Comparison of ENCODE assay signal across 26 cellular contexts in the genomic region with DNA sequence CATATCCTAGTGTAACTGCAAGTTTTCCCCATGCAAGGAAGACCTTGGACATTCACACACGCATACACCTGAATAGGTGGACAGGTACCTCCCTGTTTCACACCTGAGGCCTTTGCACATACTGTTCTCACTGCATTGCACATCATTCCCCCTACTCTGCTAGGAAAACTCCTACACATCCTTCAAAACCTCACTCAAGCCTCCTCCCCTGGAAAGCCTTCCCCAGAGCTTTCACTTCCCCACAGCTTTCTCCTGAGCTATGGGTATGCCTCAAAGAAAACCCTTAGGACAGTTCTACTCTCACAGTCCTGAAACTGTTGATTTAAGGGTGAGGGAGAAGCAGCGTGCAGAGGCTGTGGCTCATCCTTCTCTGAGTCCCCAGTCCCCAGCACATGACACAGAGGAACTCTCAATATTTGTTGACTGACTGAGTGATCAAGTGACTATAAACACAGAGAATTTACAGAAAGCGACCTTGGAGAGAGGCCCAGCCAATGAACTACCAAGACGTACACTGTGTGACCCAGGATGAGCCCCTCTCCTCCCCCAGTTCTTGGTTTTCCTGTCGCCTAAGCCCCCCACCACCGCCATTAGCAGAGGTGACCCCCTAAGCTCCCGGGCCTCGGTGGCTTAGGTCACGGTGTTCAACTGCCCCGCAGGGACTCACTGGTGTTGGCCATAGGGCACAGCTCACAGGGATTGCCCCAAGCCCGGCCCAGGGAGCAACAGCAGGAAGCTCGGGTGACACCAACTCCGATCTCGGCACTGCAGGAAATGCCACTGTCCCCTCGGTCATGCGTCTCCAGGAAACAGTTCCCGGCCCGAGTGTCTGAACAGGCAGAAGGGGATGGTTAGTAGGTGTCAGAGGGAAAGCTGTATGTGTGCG. TPM values are rescaled to one million over a fixed set of nuclear protein-coding genes. Genes with fewer than 3 reads are reported as not detected.
"Had no signal": no experiment of that assay in that cellular context is flagged by ENCODE, and none has a peak within 500 bp of the region (broad histone marks: within the 10 kb centered on the region; RNA-seq: fewer than 3 reads in every experiment).

No MANE protein-coding gene starts in this region.

- H3K9me3 ChIP-seq: body of pancreas, left lung, thoracic aorta, upper lobe of left lung had no signal

- H3K4me3 ChIP-seq: body of pancreas, left lung, sigmoid colon, smooth muscle cell, thoracic aorta, upper lobe of left lung had no signal

- H3K27me3 ChIP-seq: body of pancreas, foreskin keratinocyte, sigmoid colon, upper lobe of left lung had no signal

- H3K4me2 ChIP-seq: smooth muscle cell had no signal

- DNase-seq: activated CD4-positive, alpha-beta T cell treated with anti-CD3 and anti-CD28 coated beads, Interleukin-2, amount 10 ng/mL, durations not matched to agents 7 days and 5 days; activated CD4-positive, CD25-positive, alpha-beta regulatory T cell treated with anti-CD3 and anti-CD28 coated beads, Interleukin-2, amount 50 U/mL, for 72 hours; activated CD8-positive, alpha-beta memory T cell treated with anti-CD3 and anti-CD28 coated beads, Interleukin-2, amount 10 ng/mL, durations not matched to agents 7 days and 5 days; activated CD8-positive, alpha-beta T cell treated with anti-CD3 and anti-CD28 coated beads for 36 hours; activated gamma-delta T cell; activated naive CD4-positive, alpha-beta T cell treated with anti-CD3 and anti-CD28 coated beads, Interleukin-2, amount 50 U/mL, for 16 hours; activated T-cell treated with anti-CD3 and anti-CD28 coated beads for 4 hours; anterior cingulate cortex; body of pancreas; effector memory CD4-positive, alpha-beta T cell; foreskin keratinocyte; immature natural killer cell; kidney glomerular epithelial cell; occipital lobe; sigmoid colon; stimulated activated CD4-positive, alpha-beta T cell treated with anti-CD3 and anti-CD28 coated beads, Interleukin-2, amount 100 ng/mL, for 48 hours; stimulated activated naive CD4-positive, alpha-beta T cell; T-cell; upper lobe of left lung; WERI-Rb-1 had no signal

- H3K36me3 ChIP-seq: left lung, sigmoid colon, thoracic aorta, upper lobe of left lung had no signal

- ATAC-seq: activated CD8-positive, alpha-beta memory T cell treated with anti-CD3 and anti-CD28 coated beads, Interleukin-2, amount 10 ng/mL, durations not matched to agents 7 days and 5 days; activated CD8-positive, alpha-beta T cell treated with anti-CD3 and anti-CD28 coated beads for 36 hours; body of pancreas; foreskin keratinocyte; left lung; T-cell had no signal

- H3K4me1 ChIP-seq: body of pancreas, foreskin keratinocyte, left lung, sigmoid colon had no signal

- H3K27ac ChIP-seq: body of pancreas, foreskin keratinocyte, left lung, sigmoid colon, thoracic aorta, upper lobe of left lung, WERI-Rb-1 had no signal

RNA-seq across cellular contexts. Expression of gene FBN3, which starts 40.6 kb away (rescaled TPM):
- total RNA-seq: activated CD4-positive, alpha-beta T cell treated with anti-CD3 and anti-CD28 coated beads, Interleukin-2, amount 10 ng/mL, durations not matched to agents 7 days and 5 days; activated T-helper 1 cell treated with anti-CD3 and anti-CD28 coated beads, Interleukin-12 subunit alpha, Interleukin-12 subunit beta, Interleukin-2, Interleukin-4 antibody, amounts not matched to agents 30 ng/mL and 10 ng/mL and 1 ng/mL, durations not matched to agents 14 hours and 24 hours and 36 hours; foreskin keratinocyte; glomerular endothelial cell; sigmoid colon; smooth muscle cell; thoracic aorta had no signal
- polyA plus RNA-seq: foreskin keratinocyte, immature natural killer cell, smooth muscle cell had no signal

RNA-seq across cellular contexts. Expression of gene CCL25, which starts 56.2 kb away (rescaled TPM):
- total RNA-seq: activated CD8-positive, alpha-beta memory T cell treated with anti-CD3 and anti-CD28 coated beads, Interleukin-2, amount 10 ng/mL, durations not matched to agents 7 days and 5 days; activated T-helper 1 cell treated with anti-CD3 and anti-CD28 coated beads, Interleukin-12 subunit alpha, Interleukin-12 subunit beta, Interleukin-2, Interleukin-4 antibody, amounts not matched to agents 30 ng/mL and 10 ng/mL and 1 ng/mL, durations not matched to agents 14 hours and 24 hours and 36 hours; body of pancreas; foreskin keratinocyte; glomerular endothelial cell; left lung; renal cortical epithelial cell; sigmoid colon; smooth muscle cell; thoracic aorta; upper lobe of left lung had no signal
- polyA plus RNA-seq: foreskin keratinocyte had no signal
